ENCODE assay signal across 8 cellular contexts in the genomic region with DNA sequence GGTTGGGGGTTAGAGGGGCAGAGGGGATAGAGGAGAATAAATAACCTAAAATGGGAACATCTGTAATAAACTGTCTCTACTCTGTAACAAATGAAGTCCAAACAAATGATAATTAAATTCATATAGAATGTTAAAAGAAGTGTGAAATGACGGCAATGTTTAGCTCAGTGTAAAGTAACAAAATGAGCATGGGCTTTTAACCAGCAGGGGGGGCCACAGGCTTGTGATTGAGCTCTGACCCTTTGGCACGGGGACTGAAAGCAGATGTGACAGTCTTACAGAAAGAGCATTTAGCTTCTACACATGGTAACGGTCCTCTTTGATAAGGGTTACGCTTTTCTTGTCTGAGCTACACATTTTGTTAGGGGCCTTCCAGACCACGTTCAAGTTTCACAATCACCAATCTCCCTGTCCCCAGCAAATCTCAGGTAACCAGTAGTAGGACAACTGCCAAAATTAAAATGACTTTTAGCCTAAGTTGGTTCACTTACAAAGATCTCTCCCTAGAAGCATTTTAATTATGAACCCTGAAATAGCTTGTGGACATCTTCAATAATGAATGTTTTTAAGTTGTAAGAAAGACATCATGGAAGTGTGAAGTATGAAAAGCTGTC.
DNase-seq lines count a peak whose midpoint lies in the region; ATAC-seq and TF ChIP-seq lines count a peak whose summit lies in the region.

No MANE protein-coding gene starts in this region.

- H3K36me3 Mint-ChIP-seq in CD8-positive, alpha-beta memory T cell: no peaks in the 10 kb centered on the region
- no peaks in the 10 kb centered on the region for H3K36me3 Mint-ChIP-seq in activated CD8-positive, alpha-beta memory T cell treated with anti-CD3 and anti-CD28 coated beads, Interleukin-2, amount 10 ng/mL, durations not matched to agents 7 days and 5 days
- no peaks in the 10 kb centered on the region for H3K36me3 Mint-ChIP-seq in effector memory CD8-positive, alpha-beta T cell (ENCODE audit: insufficient read depth)

- H3K9me3 Mint-ChIP-seq in CD8-positive, alpha-beta memory T cell: no peaks in the 10 kb centered on the region
- H3K9me3 Mint-ChIP-seq in activated CD8-positive, alpha-beta memory T cell treated with anti-CD3 and anti-CD28 coated beads, Interleukin-2, amount 10 ng/mL, durations not matched to agents 7 days and 5 days (ENCODE audit: low read depth): no peaks in the 10 kb centered on the region
- H3K9me3 Mint-ChIP-seq in effector memory CD8-positive, alpha-beta T cell: no peaks in the 10 kb centered on the region

- no peak overlapping the region for H3K4me3 ChIP-seq in CD8-positive, alpha-beta memory T cell (ENCODE audit: low read length)
- H3K4me3 ChIP-seq in fibroblast of the aortic adventitia (ENCODE audit: low read depth, low read length): no peak overlapping the region

- no peak overlapping the region for H3K27ac Mint-ChIP-seq in CD8-positive, alpha-beta memory T cell
- no peak overlapping the region for H3K27ac Mint-ChIP-seq in activated CD8-positive, alpha-beta memory T cell treated with anti-CD3 and anti-CD28 coated beads, Interleukin-2, amount 10 ng/mL, durations not matched to agents 7 days and 5 days
- H3K27ac Mint-ChIP-seq in effector memory CD8-positive, alpha-beta T cell: no peak overlapping the region

- no peaks in the 10 kb centered on the region for H3K36me3 ChIP-seq in CD8-positive, alpha-beta memory T cell (ENCODE audit: insufficient read depth, low read length)

- no peaks in the 10 kb centered on the region for H3K27me3 ChIP-seq in CD8-positive, alpha-beta memory T cell (ENCODE audit: insufficient read depth, low read length, poor library complexity, severe bottlenecking)

- no peaks in the 10 kb centered on the region for H3K4me1 ChIP-seq in CD8-positive, alpha-beta memory T cell (ENCODE audit: insufficient read depth, low read length)

- no peaks in the 10 kb centered on the region for H3K27me3 Mint-ChIP-seq in CD8-positive, alpha-beta memory T cell
- no peaks in the 10 kb centered on the region for H3K27me3 Mint-ChIP-seq in activated CD8-positive, alpha-beta memory T cell treated with anti-CD3 and anti-CD28 coated beads, Interleukin-2, amount 10 ng/mL, durations not matched to agents 7 days and 5 days
- H3K27me3 Mint-ChIP-seq in effector memory CD8-positive, alpha-beta T cell: no peaks in the 10 kb centered on the region

- CTCF ChIA-PET in CD8-positive, alpha-beta memory T cell (lab: Charles Lee): interaction anchor here (1.1 to 1.4 kb wide), 2 partner anchors 25 to 1069 kb away, joined by 4 to 5 read pairs; no protein-coding TSS in a partner anchor
- CTCF ChIA-PET in activated CD8-positive, alpha-beta memory T cell treated with anti-CD3 and anti-CD28 coated beads, Interleukin-2, amount 10 ng/mL, durations not matched to agents 7 days and 5 days (lab: Charles Lee): interaction anchor here (0.6 to 2.2 kb wide), 7 partner anchors 12 to 1069 kb away, joined by 3 to 5 read pairs (median 3); no protein-coding TSS in a partner anchor

- H3K4me3 Mint-ChIP-seq in CD8-positive, alpha-beta memory T cell: no peak overlapping the region
- H3K4me3 Mint-ChIP-seq in activated CD8-positive, alpha-beta memory T cell treated with anti-CD3 and anti-CD28 coated beads, Interleukin-2, amount 10 ng/mL, durations not matched to agents 7 days and 5 days: no peak overlapping the region
- H3K4me3 Mint-ChIP-seq in effector memory CD8-positive, alpha-beta T cell: no peak overlapping the region

- POLR2A ChIA-PET in CD8-positive, alpha-beta memory T cell (lab: Charles Lee): no interaction called here

- H3K9me3 ChIP-seq in CD8-positive, alpha-beta memory T cell (ENCODE audit: low read length): no peaks in the 10 kb centered on the region

- ATAC-seq in HG03460 (IDR thresholded peaks at IDR 0.05; ENCODE audit: unreplicated experiment): peak; percentile 75
- ATAC-seq in activated CD8-positive, alpha-beta memory T cell treated with anti-CD3 and anti-CD28 coated beads, Interleukin-2, amount 10 ng/mL, durations not matched to agents 7 days and 5 days: peak; percentile 45
- no peak for ATAC-seq in effector memory CD8-positive, alpha-beta T cell (replicated peaks)

- no peak overlapping the region for H3K27ac ChIP-seq in CD8-positive, alpha-beta memory T cell (ENCODE audit: low read depth, low read length)

- DNase-seq in CD8-positive, alpha-beta memory T cell: peak in 3 of 5 donors; percentile 3 to 11 (median 10)
- DNase-seq in GM19238 (ENCODE audit: insufficient read length, low spot score): peak; percentile 3
- peak; percentile 65 for DNase-seq in NCI-H748 (lab: John Stamatoyannopoulos, UW; ENCODE audit: unreplicated experiment)
- DNase-seq in activated CD8-positive, alpha-beta memory T cell treated with anti-CD3 and anti-CD28 coated beads, Interleukin-2, amount 10 ng/mL, durations not matched to agents 7 days and 5 days: peak; percentile 51
- DNase-seq in fibroblast of the aortic adventitia (ENCODE audit: low read depth): peak; percentile 11
- peak; percentile 43 for DNase-seq in occipital lobe (lab: John Stamatoyannopoulos, UW)
- DNase-seq in effector memory CD8-positive, alpha-beta T cell: no peak

- TF ChIP-seq CTCF in fibroblast of the aortic adventitia (IDR thresholded peaks at IDR 0.05; ENCODE audit: insufficient read depth, low read length): peak; percentile 37

- no peaks in the 10 kb centered on the region for H3K4me1 Mint-ChIP-seq in CD8-positive, alpha-beta memory T cell
- H3K4me1 Mint-ChIP-seq in activated CD8-positive, alpha-beta memory T cell treated with anti-CD3 and anti-CD28 coated beads, Interleukin-2, amount 10 ng/mL, durations not matched to agents 7 days and 5 days: no peaks in the 10 kb centered on the region
- H3K4me1 Mint-ChIP-seq in effector memory CD8-positive, alpha-beta T cell (ENCODE audit: low read depth in 2 of 2): no peaks in the 10 kb centered on the region

Comparison
In these comparisons a context has a peak if more than half of its experiments do, and no peak if none do; other contexts are left out.
1. DNase-seq: peak in CD8-positive, alpha-beta memory T cell (3 of 5), GM19238 (single experiment), NCI-H748 (single experiment), activated CD8-positive, alpha-beta memory T cell treated with anti-CD3 and anti-CD28 coated beads, Interleukin-2, amount 10 ng/mL, durations not matched to agents 7 days and 5 days (single experiment), fibroblast of the aortic adventitia (single experiment) and occipital lobe (single experiment); none in effector memory CD8-positive, alpha-beta T cell (0 of 3).